Comparison of ENCODE assay signal across 16 cellular contexts in the genomic region with DNA sequence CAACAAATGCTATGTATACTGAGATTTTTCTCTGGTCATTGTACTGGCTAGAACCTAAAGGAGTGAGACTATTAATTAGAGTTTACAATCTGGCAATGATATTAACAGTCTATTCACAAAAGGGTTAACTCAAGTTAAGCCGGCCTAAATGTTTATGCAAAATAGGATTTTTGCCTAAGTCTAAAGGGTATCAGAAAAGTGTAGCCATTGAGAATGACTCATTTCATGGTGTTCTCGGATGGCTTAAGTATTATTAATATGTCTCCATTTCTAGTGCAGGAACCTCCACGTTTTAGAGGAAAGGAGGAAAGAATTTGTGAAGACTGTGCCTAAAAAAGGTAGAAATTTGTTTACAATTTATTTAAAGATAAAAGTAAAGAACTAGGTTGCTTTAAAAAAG. TPM values are rescaled to one million over a fixed set of nuclear protein-coding genes. Genes with fewer than 3 reads are reported as not detected.
DNase-seq lines count a peak whose midpoint lies in the region; ATAC-seq, FAIRE-seq and TF ChIP-seq lines count a peak whose summit lies in the region.
"Had no signal": no experiment of that assay in that cellular context is flagged by ENCODE, and none has a peak within 500 bp of the region (broad histone marks: within the 10 kb centered on the region; RNA-seq: fewer than 3 reads in every experiment).

No MANE protein-coding gene starts in this region.

- H3K4me1 ChIP-seq in GM12878 (ENCODE audit: control insufficient read depth, insufficient read depth, low read length) = peaks cover 24% of the 10 kb centered on the region

- H3K27me3 ChIP-seq in GM12878 (replicated peaks in 1 of 2; ENCODE audit: control insufficient read depth in 2 of 2, insufficient read depth in 2 of 2, low read length in 1 of 2) = no peaks in the 10 kb centered on the region; a peak in 1 of 4 replicates
- H3K27me3 ChIP-seq: left lung, transverse colon had no signal

- H3K9me3 ChIP-seq in GM12878 (replicated peaks; ENCODE audit: control insufficient read depth, insufficient read depth, low read length) = no peaks in the 10 kb centered on the region; the same call in 2 of the 3 replicates
- H3K9me3 ChIP-seq: left lung, transverse colon had no signal

- no peaks in the 10 kb centered on the region for H3K4me1 Mint-ChIP-seq in type B pancreatic cell (ENCODE audit: unreplicated experiment)

- no peak overlapping the region for H3K27ac Mint-ChIP-seq in type B pancreatic cell
- H3K27ac Mint-ChIP-seq: activated CD8-positive, alpha-beta T cell treated with anti-CD3 and anti-CD28 coated beads for 36 hours had no signal

- CTCF ChIA-PET in GM12878 (lab: Yijun Ruan, JAX) = interaction anchor here (0.7 to 3.5 kb wide), 8 partner anchors 8 to 348 kb away, joined by 3 to 31 read pairs (median 4); no protein-coding TSS in a partner anchor

- no peak overlapping the region for H3K4me3 ChIP-seq in GM12878
- H3K4me3 ChIP-seq: left lung, SK-N-MC, transverse colon had no signal

- H3K27me3 Mint-ChIP-seq in type B pancreatic cell = no peaks in the 10 kb centered on the region
- H3K27me3 Mint-ChIP-seq: activated CD8-positive, alpha-beta T cell treated with anti-CD3 and anti-CD28 coated beads for 36 hours had no signal

- peak overlapping the region; percentile 56; the same call in 1 of the 2 replicates for H2AFZ ChIP-seq in GM12878 (ENCODE audit: control insufficient read depth, low read depth, low read length)

- TF ChIP-seq CTCF in GM12878 (IDR thresholded peaks at IDR 0.05 in 2 of 3, conservative IDR thresholded peaks at IDR 0.05 in 1 of 3; ENCODE audit: control insufficient read depth in 2 of 3, extremely low read depth in 1 of 3, insufficient read depth in 1 of 3, low read depth in 3 of 3, low read length in 3 of 3) (no peak), GM13976 (IDR thresholded peaks at IDR 0.05; ENCODE audit: borderline replicate concordance, control extremely low read depth, extremely low read depth, insufficient read depth, missing control alignments) (no peak), type B pancreatic cell (conservative IDR thresholded peaks at IDR 0.05) (no peak)

- no peak overlapping the region for H3K4me3 Mint-ChIP-seq in type B pancreatic cell
- H3K4me3 Mint-ChIP-seq: activated CD8-positive, alpha-beta T cell treated with anti-CD3 and anti-CD28 coated beads for 36 hours had no signal

- RAD21 ChIA-PET in GM12878 (lab: Charles Lee; ENCODE audit: unreplicated experiment) = interaction anchor here (0.9 to 4.5 kb wide), 9 partner anchors 8 to 72 kb away, joined by 4 to 34 read pairs (median 6); a partner anchor contains a TSS

- 1% methylated on average over 3 of the region's 3 CpGs for WGBS in GM12878 (ENCODE audit: insufficient coverage, insufficient replicate concordance, low lambda C conversion rate, missing lambda C conversion rate)

- no peaks in the 10 kb centered on the region for H3K79me2 ChIP-seq in GM12878 (ENCODE audit: control insufficient read depth, insufficient read depth, low read length)

- H3K27ac ChIP-seq in GM12878 (ENCODE audit: control insufficient read depth, insufficient read depth) = peak overlapping the region; percentile 63
- H3K27ac ChIP-seq: left lung, SK-N-MC, transverse colon had no signal

- POLR2A ChIA-PET in GM12878 (lab: Charles Lee) = interaction anchor here (0.9 to 1.1 kb wide), 3 partner anchors 30 to 72 kb away, joined by 3 to 5 read pairs (median 3); no protein-coding TSS in a partner anchor

- SMC1A ChIA-PET in GM12878 (lab: Charles Lee; ENCODE audit: uncharacterized antibody, unreplicated experiment) = interaction anchor here (0.7 to 10.3 kb wide), 12 partner anchors 8 to 500 kb away, joined by 3 to 75 read pairs (median 5); a partner anchor contains a TSS

- no peaks in the 10 kb centered on the region for H3K9me3 Mint-ChIP-seq in type B pancreatic cell
- H3K9me3 Mint-ChIP-seq: activated CD8-positive, alpha-beta T cell treated with anti-CD3 and anti-CD28 coated beads for 36 hours had no signal

- no peak for TF ChIP-seq RAD21 in GM12878 (IDR thresholded peaks at IDR 0.05; ENCODE audit: insufficient read depth, low read depth, low read length)

- no peaks in the 10 kb centered on the region for H3K36me3 Mint-ChIP-seq in type B pancreatic cell

- TF ChIP-seq EP300 in GM12878 (IDR thresholded peaks at IDR 0.05; ENCODE audit: borderline replicate concordance in 1 of 2, control insufficient read depth in 1 of 2, low read depth in 2 of 2, low read length in 2 of 2) = no peak

- in situ Hi-C loops in GM12878 (cut with MboI) (no loop called here), GM13976 (cut with MboI; ENCODE audit: low sequenced_read_pairs, unreplicated experiment) (no loop called here)

- no peak for DNase-seq in GM12878 (ENCODE audit: low read depth, low spot score)
- no peak for DNase-seq in GM13976 (ENCODE audit: low spot score)
- DNase-seq in NOMO-1 treated with dmso at 0.1 percent for 144 hours (lab: John Stamatoyannopoulos, UW; ENCODE audit: unreplicated experiment) = no peak
- DNase-seq in activated naive CD4-positive, alpha-beta T cell treated with anti-CD3 and anti-CD28 coated beads, Interleukin-2, amount 50 U/mL, for 16 hours = no peak
- DNase-seq in type B pancreatic cell (ENCODE audit: extremely low spot score, unreplicated experiment) = no peak
- DNase-seq: activated CD8-positive, alpha-beta T cell treated with anti-CD3 and anti-CD28 coated beads for 36 hours; DMS153; left lung; stimulated activated CD4-positive, alpha-beta T cell treated with anti-CD3 and anti-CD28 coated beads, Interleukin-1b, Interleukin-23, amount 100 ng/mL, for 48 hours had no signal

- FAIRE-seq in GM12878 (lab: Jason Lieb, UNC) = no peak

- BruUV-seq in GM12878 (replicated peaks; lab: Mats Ljungman, UMichigan) = no TSS peak

- intact Hi-C loops in GM12878 (cut with micrococcal nuclease; ENCODE audit: unreplicated experiment) = loop anchor here (5.0 kb wide), 1 partner anchor 35 kb away; a partner anchor contains a TSS

- ATAC-seq in GM18861 (IDR thresholded peaks at IDR 0.05; ENCODE audit: unreplicated experiment) = peak; percentile 27
- peak; percentile 40 for ATAC-seq in GM21723 (IDR thresholded peaks at IDR 0.05; ENCODE audit: unreplicated experiment)
- ATAC-seq in HG03175 (IDR thresholded peaks at IDR 0.05; ENCODE audit: unreplicated experiment) = peak; percentile 65
- ATAC-seq in GM12878 = peak; percentile 37
- ATAC-seq: activated CD8-positive, alpha-beta T cell treated with anti-CD3 and anti-CD28 coated beads for 36 hours; left lung had no signal

- no peaks in the 10 kb centered on the region for H3K36me3 ChIP-seq in GM12878 (ENCODE audit: control insufficient read depth in 2 of 2, insufficient read depth in 2 of 2, low read length in 1 of 2)
- H3K36me3 ChIP-seq: left lung, transverse colon had no signal

- no peak for TF ChIP-seq POLR2A in GM12878 (IDR thresholded peaks at IDR 0.05; ENCODE audit: low read depth, low read length)

- no peak overlapping the region for H3K9ac ChIP-seq in GM12878 (ENCODE audit: control insufficient read depth, insufficient read depth, low read length)

- H4K20me1 ChIP-seq in GM12878 (ENCODE audit: control insufficient read depth, insufficient read depth) = no peaks in the 10 kb centered on the region

- H3K4me2 ChIP-seq in GM12878 (ENCODE audit: control insufficient read depth, insufficient read depth) = no peak overlapping the region; the same call in 1 of the 2 replicates

TF ChIP-seq in GM12878, 131 proteins besides CTCF, POLR2A, EP300 and RAD21 (continues in another document):
- TF ChIP-seq KDM1A (IDR thresholded peaks at IDR 0.05; ENCODE audit: borderline replicate concordance) (no peak), MYC (IDR thresholded peaks at IDR 0.05; ENCODE audit: insufficient read depth, insufficient read length, insufficient replicate concordance, low read length, severe bottlenecking) (no peak), SIN3A (IDR thresholded peaks at IDR 0.05; ENCODE audit: low read depth, low read length) (no peak), MTA2 (IDR thresholded peaks at IDR 0.05; ENCODE audit: low read depth) (no peak)

RNA-seq across cellular contexts. Expression of a gene that starts 29.8 kb away (rescaled TPM):
- 5.9 and 6.2 TPM in 2 replicates for total RNA-seq in GM12878 (2013; cell fraction: nucleolus; rRNA removed)
- total RNA-seq in GM12878 (2014; rRNA removed) (9.7 and 12.9 TPM in 2 replicates), GM12878 (2014; rRNA removed; fragmentation: Illumina TruSeq; extraction: Trizol) (11.9 and 12.7 TPM in 2 replicates), GM12878 (2021) (8.0 and 8.3 TPM in 2 replicates), type B pancreatic cell (ENCODE audit: low replicate concordance) (13.7 and 16.3 TPM in 2 replicates)
- polyA plus RNA-seq in GM12878 (2011; ENCODE audit: low read depth) = 3.4 TPM
- polyA plus RNA-seq in GM12878 (2011; rRNA removed) (15.6 and 24.8 TPM in 2 replicates), GM12878 (2014; fragmentation: Illumina TruSeq; extraction: Trizol) (11.7 and 16.8 TPM in 2 replicates), GM12878 (2014; fragmentation: Nextera tagmentation; extraction: Ambion mirVana) (10 to 100 TPM; 14.9 to 19.2 TPM), GM12878 (2014; rRNA removed) (8.0 and 10.0 TPM in 2 replicates), GM12878 (2016; fragmentation: Nextera tagmentation; extraction: Ambion mirVana) (10 to 100 TPM; 13.7 to 13.8 TPM)
- 4.5 and 7.4 TPM in 2 replicates for polyA plus RNA-seq in GM12878 (2011; cell fraction: cytosol; rRNA removed)
- 3.6 and 5.1 TPM in 2 replicates for polyA plus RNA-seq in GM12878 (2011; cell fraction: nucleus; rRNA removed)
- 7.4 and 8.8 TPM in 2 replicates for polyA plus RNA-seq in GM12878 (2012)
- 3.5 and 7.0 TPM in 2 replicates for polyA minus RNA-seq in GM12878 (2011; rRNA and poly(A)+ RNA removed)
- polyA minus RNA-seq in GM12878 (2011; cell fraction: cytosol; rRNA and poly(A)+ RNA removed) = 2.7 and 4.3 TPM in 2 replicates
- polyA minus RNA-seq in GM12878 (2011; cell fraction: nucleus; rRNA and poly(A)+ RNA removed) = 3.3 and 3.5 TPM in 2 replicates

RNA-seq across cellular contexts. Expression of a gene that starts 37.7 kb away (rescaled TPM):
- 65.7 and 67.4 TPM in 2 replicates for total RNA-seq in GM12878 (2013; cell fraction: nucleolus; rRNA removed)
- total RNA-seq in GM12878 (2014; rRNA removed) (30.0 and 33.1 TPM in 2 replicates), GM12878 (2014; rRNA removed; fragmentation: Illumina TruSeq; extraction: Trizol) (39.9 and 41.1 TPM in 2 replicates), GM12878 (2021) (30.2 and 32.4 TPM in 2 replicates), type B pancreatic cell (ENCODE audit: low replicate concordance) (0.17 TPM in 2 replicates)
- 25.8 TPM for polyA plus RNA-seq in GM12878 (2011; ENCODE audit: low read depth)
- polyA plus RNA-seq in GM12878 (2011; rRNA removed) (73.9 and 95.7 TPM in 2 replicates), GM12878 (2014; fragmentation: Illumina TruSeq; extraction: Trizol) (34.4 and 41.9 TPM in 2 replicates), GM12878 (2014; fragmentation: Nextera tagmentation; extraction: Ambion mirVana) (10 to 100 TPM; 12.0 to 12.3 TPM), GM12878 (2014; rRNA removed) (18.6 and 19.7 TPM in 2 replicates), GM12878 (2016; fragmentation: Nextera tagmentation; extraction: Ambion mirVana) (1 to 10 TPM; 6.2 to 6.5 TPM)
- polyA plus RNA-seq in GM12878 (2011; cell fraction: cytosol; rRNA removed) = 33.4 and 34.5 TPM in 2 replicates
- polyA plus RNA-seq in GM12878 (2011; cell fraction: nucleus; rRNA removed) = 64.2 and 77.9 TPM in 2 replicates
- polyA plus RNA-seq in GM12878 (2012) = 30.6 and 32.9 TPM in 2 replicates
- 93.5 and 121 TPM in 2 replicates for polyA minus RNA-seq in GM12878 (2011; rRNA and poly(A)+ RNA removed)
- 30.1 and 41.7 TPM in 2 replicates for polyA minus RNA-seq in GM12878 (2011; cell fraction: cytosol; rRNA and poly(A)+ RNA removed)
- 28.0 and 33.8 TPM in 2 replicates for polyA minus RNA-seq in GM12878 (2011; cell fraction: nucleus; rRNA and poly(A)+ RNA removed)
- total RNA-seq: astrocyte had no signal
- polyA plus RNA-seq: fibroblast of lung had no signal

Comparison
In these comparisons a context has a peak if more than half of its experiments do, and no peak if none do; other contexts are left out.
1. RNA of a gene that starts 37.7 kb away (total RNA-seq): 30.0 to 67.4 TPM in GM12878; 0.17 TPM in type B pancreatic cell; every median in the first group is over 10 times any median in the second.
2. Peak in every context shown above with its lines, with median percentiles within 50 percentile points of each other: ATAC-seq.